Comparison of ENCODE assay signal across 32 cellular contexts in the genomic region with DNA sequence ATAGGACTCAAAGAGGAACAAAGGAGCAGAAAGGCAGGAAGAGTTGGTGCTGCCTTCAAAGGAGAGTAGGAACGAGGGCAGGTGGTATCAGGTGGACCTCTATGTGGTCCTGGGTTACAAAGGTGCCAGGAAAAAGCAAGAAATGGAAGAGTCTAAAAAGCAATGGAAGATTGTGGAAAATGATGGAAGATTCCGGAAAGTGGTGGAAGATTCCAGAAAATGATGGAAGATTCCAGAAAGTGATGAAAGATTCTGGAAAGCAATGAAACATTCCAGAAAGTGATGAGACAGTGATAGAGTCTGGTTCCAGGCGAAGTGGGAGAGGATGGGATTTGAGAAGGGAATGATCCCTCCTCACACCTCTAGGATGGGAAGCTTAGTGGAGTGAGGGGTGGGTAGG.
"Had no signal": no experiment of that assay in that cellular context is flagged by ENCODE, and none has a peak within 500 bp of the region (broad histone marks: within the 10 kb centered on the region; RNA-seq: fewer than 3 reads in every experiment).

No MANE protein-coding gene starts in this region.

- H3K27ac ChIP-seq: ascending aorta, Peyer's patch, SJSA1 had no signal

- DNase-seq: activated CD4-positive, alpha-beta T cell treated with anti-CD3 and anti-CD28 coated beads, Interleukin-2, amount 10 ng/mL, durations not matched to agents 24 days and 14 days; activated CD4-positive, alpha-beta T cell treated with anti-CD3 and anti-CD28 coated beads, Interleukin-2, amount 50 U/mL, for 4 hours; activated CD8-positive, alpha-beta T cell treated with anti-CD3 and anti-CD28 coated beads for 36 hours; activated gamma-delta T cell; activated naive CD4-positive, alpha-beta T cell treated with Interleukin-2 at 50 U/mL for 16 hours; activated naive CD8-positive, alpha-beta T cell treated with anti-CD3 and anti-CD28 coated beads, Interleukin-2, amount 10 ng/mL, durations not matched to agents 7 days and 5 days; activated T-cell treated with anti-CD3 and anti-CD28 coated beads, Interleukin-2, amount 50 U/mL, for 24 hours; Kasumi-1; KG1; MG63; NCI-H1048; NCI-H1105 treated with DMSO at 0.1 percent for 48 hours; NCI-H1436; NCI-H1694; NCI-H1930; NCI-H2081 treated with DMSO at 0.1 percent for 48 hours; NCI-H345; NCI-H524 treated with DMSO at 0.1 percent for 48 hours; NCI-H748 treated with DMSO at 0.1 percent for 48 hours; NK-92 treated with Interleukin-12 subunit alpha and Interleukin-12 subunit beta, amount 100 ng/mL, for 24 hours; PC-3; RPMI8226; SHP77 treated with DMSO at 0.1 percent for 48 hours; SK-N-SH had no signal

- H3K27me3 Mint-ChIP-seq: activated CD4-positive, alpha-beta T cell treated with anti-CD3 and anti-CD28 coated beads, Interleukin-2, amount 10 ng/mL, durations not matched to agents 24 days and 14 days; activated CD8-positive, alpha-beta T cell treated with anti-CD3 and anti-CD28 coated beads for 36 hours; activated naive CD4-positive, alpha-beta T cell treated with anti-CD3 and anti-CD28 coated beads, Interleukin-2, amount 50 U/mL, for 24 hours; activated naive CD8-positive, alpha-beta T cell treated with anti-CD3 and anti-CD28 coated beads, Interleukin-2, amount 10 ng/mL, durations not matched to agents 7 days and 5 days; activated T-cell treated with anti-CD3 and anti-CD28 coated beads, Interleukin-2, amount 50 U/mL, for 24 hours had no signal

- H3K9ac ChIP-seq: SK-N-SH had no signal

- H3K9me3 Mint-ChIP-seq: activated naive CD4-positive, alpha-beta T cell treated with anti-CD3 and anti-CD28 coated beads, Interleukin-2, amount 50 U/mL, for 24 hours had no signal

- H3K36me3 ChIP-seq: SJSA1 had no signal

- H3K4me3 Mint-ChIP-seq: activated CD4-positive, alpha-beta T cell treated with anti-CD3 and anti-CD28 coated beads, Interleukin-2, amount 10 ng/mL, durations not matched to agents 24 days and 14 days; activated CD8-positive, alpha-beta T cell treated with anti-CD3 and anti-CD28 coated beads for 36 hours; activated naive CD4-positive, alpha-beta T cell treated with anti-CD3 and anti-CD28 coated beads, Interleukin-2, amount 50 U/mL, for 24 hours; activated naive CD8-positive, alpha-beta T cell treated with anti-CD3 and anti-CD28 coated beads, Interleukin-2, amount 10 ng/mL, durations not matched to agents 7 days and 5 days; activated T-cell treated with anti-CD3 and anti-CD28 coated beads, Interleukin-2, amount 50 U/mL, for 24 hours; T-helper 1 cell treated with Interleukin-12 subunit alpha and Interleukin-12 subunit beta and Interleukin-4 antibody, amounts not matched to agents 30 μg/mL and 1 μg/mL, for 36 hours; T-helper 2 cell treated with Interferon-gamma antibody and Interleukin-4, amounts not matched to agents 5 μg/mL and 100 μg/mL, for 36 hours had no signal

- H3K4me3 ChIP-seq: ascending aorta, MG63, Peyer's patch, SJSA1 had no signal

- H3K4me1 Mint-ChIP-seq: activated CD4-positive, alpha-beta T cell treated with anti-CD3 and anti-CD28 coated beads, Interleukin-2, amount 10 ng/mL, durations not matched to agents 24 days and 14 days; activated naive CD4-positive, alpha-beta T cell treated with anti-CD3 and anti-CD28 coated beads, Interleukin-2, amount 50 U/mL, for 24 hours; activated naive CD8-positive, alpha-beta T cell treated with anti-CD3 and anti-CD28 coated beads, Interleukin-2, amount 10 ng/mL, durations not matched to agents 7 days and 5 days had no signal

- H3K4me2 ChIP-seq: SK-N-SH had no signal

- H3K9me3 ChIP-seq: SK-N-SH had no signal

- H3K4me1 ChIP-seq: ascending aorta, Peyer's patch, SJSA1 had no signal

- FAIRE-seq: TTC549 had no signal

- H3K27me3 ChIP-seq: ascending aorta, MG63, Peyer's patch, SJSA1 had no signal

- ATAC-seq: activated CD8-positive, alpha-beta T cell treated with anti-CD3 and anti-CD28 coated beads for 36 hours; PC-3 had no signal

- H3K27ac Mint-ChIP-seq: activated CD4-positive, alpha-beta T cell treated with anti-CD3 and anti-CD28 coated beads, Interleukin-2, amount 10 ng/mL, durations not matched to agents 24 days and 14 days; activated CD8-positive, alpha-beta T cell treated with anti-CD3 and anti-CD28 coated beads for 36 hours; activated naive CD4-positive, alpha-beta T cell treated with anti-CD3 and anti-CD28 coated beads, Interleukin-2, amount 50 U/mL, for 24 hours; activated naive CD8-positive, alpha-beta T cell treated with anti-CD3 and anti-CD28 coated beads, Interleukin-2, amount 10 ng/mL, durations not matched to agents 7 days and 5 days; activated T-cell treated with anti-CD3 and anti-CD28 coated beads, Interleukin-2, amount 50 U/mL, for 24 hours; activated T-helper 2 cell treated with anti-CD3 and anti-CD28 coated beads, Interferon-gamma antibody, Interleukin-2, Interleukin-4, amounts not matched to agents 10 μg/mL and 5 μg/mL and 100 μg/mL, durations not matched to agents 14 hours and 24 hours and 36 hours; T-helper 1 cell treated with Interleukin-12 subunit alpha and Interleukin-12 subunit beta and Interleukin-4 antibody, amounts not matched to agents 30 μg/mL and 1 μg/mL, for 36 hours; T-helper 2 cell treated with Interferon-gamma antibody and Interleukin-4, amounts not matched to agents 5 μg/mL and 100 μg/mL, for 36 hours had no signal
